21 cellular contexts compared by ENCODE assay signal in the genomic region with DNA sequence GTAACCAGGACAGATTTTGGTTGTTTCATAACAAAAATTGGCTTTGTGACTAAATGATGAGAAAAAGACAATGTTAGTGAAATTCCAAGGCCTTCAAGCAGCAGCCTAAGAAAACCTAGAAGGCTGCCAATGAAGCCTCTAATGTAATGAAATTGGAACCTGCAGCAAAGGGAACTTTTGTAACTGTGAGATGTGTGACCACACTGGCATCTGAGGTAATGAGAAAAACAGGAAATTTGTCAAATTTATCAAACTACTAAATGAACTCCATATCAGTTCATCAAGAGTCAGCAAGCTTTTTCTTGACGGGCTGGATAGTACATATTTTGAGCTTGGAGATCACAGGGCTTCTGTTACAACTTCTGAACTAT. TPM values are rescaled to one million over a fixed set of nuclear protein-coding genes. Genes with fewer than 3 reads are reported as not detected.
"Had no signal": no experiment of that assay in that cellular context is flagged by ENCODE, and none has a peak within 500 bp of the region (broad histone marks: within the 10 kb centered on the region; RNA-seq: fewer than 3 reads in every experiment).

No MANE protein-coding gene starts in this region.

- H3K27me3 ChIP-seq: brain microvascular endothelial cell had no signal

- H3K27ac ChIP-seq: brain microvascular endothelial cell had no signal

- H3K4me3 Mint-ChIP-seq: activated CD8-positive, alpha-beta T cell treated with anti-CD3 and anti-CD28 coated beads for 36 hours; activated naive CD4-positive, alpha-beta T cell treated with anti-CD3 and anti-CD28 coated beads, Interleukin-2, amount 10 ng/mL, durations not matched to agents 7 days and 5 days; activated naive CD8-positive, alpha-beta T cell treated with anti-CD3 and anti-CD28 coated beads for 36 hours; activated T-cell treated with anti-CD3 and anti-CD28 coated beads, Interleukin-2, amount 50 U/mL, for 72 hours had no signal

- H3K27me3 Mint-ChIP-seq: activated CD8-positive, alpha-beta T cell treated with anti-CD3 and anti-CD28 coated beads for 36 hours; activated naive CD4-positive, alpha-beta T cell treated with anti-CD3 and anti-CD28 coated beads, Interleukin-2, amount 10 ng/mL, durations not matched to agents 7 days and 5 days; activated naive CD8-positive, alpha-beta T cell treated with anti-CD3 and anti-CD28 coated beads for 36 hours had no signal

- H3K36me3 Mint-ChIP-seq: activated naive CD4-positive, alpha-beta T cell treated with anti-CD3 and anti-CD28 coated beads, Interleukin-2, amount 10 ng/mL, durations not matched to agents 7 days and 5 days; activated naive CD8-positive, alpha-beta T cell treated with anti-CD3 and anti-CD28 coated beads for 36 hours had no signal

- DNase-seq: activated CD4-positive, alpha-beta T cell treated with anti-CD3 and anti-CD28 coated beads for 4 hours; activated CD8-positive, alpha-beta memory T cell treated with anti-CD3 and anti-CD28 coated beads, Interleukin-2, amount 50 U/mL, for 4 hours; activated CD8-positive, alpha-beta T cell treated with anti-CD3 and anti-CD28 coated beads for 36 hours; activated gamma-delta T cell treated with Interleukin-2 at 50 U/mL for 16 hours; activated naive CD4-positive, alpha-beta T cell treated with anti-CD3 and anti-CD28 coated beads, Interleukin-2, amount 10 ng/mL, durations not matched to agents 7 days and 5 days; activated naive CD8-positive, alpha-beta T cell treated with anti-CD3 and anti-CD28 coated beads for 36 hours; activated T-cell treated with anti-CD3 and anti-CD28 coated beads, Interleukin-2, amount 50 U/mL, for 72 hours; brain microvascular endothelial cell; Kasumi-1; KBM-7; NCI-H1105 treated with DMSO at 0.1 percent for 48 hours; NCI-H146; NCI-H187 treated with DMSO at 0.1 percent for 48 hours; NCI-H2081 treated with DMSO at 0.1 percent for 48 hours; NCI-H446; NCI-H524; PC-3; SHP77; T1000 had no signal

- H3K9me3 Mint-ChIP-seq: activated CD8-positive, alpha-beta T cell treated with anti-CD3 and anti-CD28 coated beads for 36 hours; activated naive CD4-positive, alpha-beta T cell treated with anti-CD3 and anti-CD28 coated beads, Interleukin-2, amount 10 ng/mL, durations not matched to agents 7 days and 5 days; activated naive CD8-positive, alpha-beta T cell treated with anti-CD3 and anti-CD28 coated beads for 36 hours; activated T-cell treated with anti-CD3 and anti-CD28 coated beads, Interleukin-2, amount 50 U/mL, for 72 hours; activated T-helper 2 cell treated with anti-CD3 and anti-CD28 coated beads, Interferon-gamma antibody, Interleukin-2, Interleukin-4, amounts not matched to agents 10 μg/mL and 5 μg/mL and 100 μg/mL, durations not matched to agents 14 hours and 24 hours and 36 hours had no signal

- H3K36me3 ChIP-seq: brain microvascular endothelial cell had no signal

- ATAC-seq: activated CD4-positive, CD25-positive, alpha-beta regulatory T cell treated with anti-CD3 and anti-CD28 coated beads, Interleukin-2, amount 50 U/mL, for 24 hours; activated CD8-positive, alpha-beta T cell treated with anti-CD3 and anti-CD28 coated beads for 36 hours; activated T-cell treated with anti-CD3 and anti-CD28 coated beads, Interleukin-2, amount 50 U/mL, for 72 hours; PC-3 had no signal

- H3K27ac Mint-ChIP-seq: activated CD8-positive, alpha-beta T cell treated with anti-CD3 and anti-CD28 coated beads for 36 hours; activated naive CD4-positive, alpha-beta T cell treated with anti-CD3 and anti-CD28 coated beads, Interleukin-2, amount 10 ng/mL, durations not matched to agents 7 days and 5 days; activated naive CD8-positive, alpha-beta T cell treated with anti-CD3 and anti-CD28 coated beads for 36 hours; activated T-cell treated with anti-CD3 and anti-CD28 coated beads, Interleukin-2, amount 50 U/mL, for 72 hours; activated T-helper 2 cell treated with anti-CD3 and anti-CD28 coated beads, Interferon-gamma antibody, Interleukin-2, Interleukin-4, amounts not matched to agents 10 μg/mL and 5 μg/mL and 100 μg/mL, durations not matched to agents 14 hours and 24 hours and 36 hours had no signal

RNA-seq across cellular contexts. Expression of gene EMCN, which starts 30.4 kb away (rescaled TPM):
- total RNA-seq: activated CD8-positive, alpha-beta T cell treated with anti-CD3 and anti-CD28 coated beads for 36 hours; activated naive CD8-positive, alpha-beta T cell treated with anti-CD3 and anti-CD28 coated beads for 36 hours; activated T-cell treated with anti-CD3 and anti-CD28 coated beads, Interleukin-2, amount 50 U/mL, for 72 hours; activated T-helper 2 cell treated with anti-CD3 and anti-CD28 coated beads, Interferon-gamma antibody, Interleukin-2, Interleukin-4, amounts not matched to agents 10 μg/mL and 5 μg/mL and 100 μg/mL, durations not matched to agents 14 hours and 24 hours and 36 hours; PC-3 had no signal
